Comparison of ENCODE assay signal across 9 cellular contexts in the genomic region with DNA sequence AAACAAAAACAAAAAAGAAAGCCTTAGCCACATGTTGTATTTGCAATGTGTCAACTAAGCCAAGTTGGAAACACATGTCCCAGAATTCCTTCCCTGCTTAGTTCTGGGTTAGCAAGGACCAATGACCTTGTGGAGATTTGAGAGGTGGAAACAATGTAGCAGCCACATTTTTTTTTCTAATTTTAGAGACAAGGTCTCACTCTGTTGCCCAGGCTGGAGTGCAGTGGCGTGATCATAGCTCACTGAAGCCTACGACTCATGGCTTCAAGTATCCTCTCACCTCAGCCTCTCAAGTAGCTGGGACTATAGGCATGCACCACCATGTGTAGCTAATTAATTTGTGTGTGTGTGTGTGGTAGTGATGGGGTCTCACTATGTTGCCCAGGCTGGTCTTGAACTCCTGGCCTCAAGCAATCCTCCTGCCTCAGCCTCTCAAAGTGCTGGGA. TPM values are rescaled to one million over a fixed set of nuclear protein-coding genes. Genes with fewer than 3 reads are reported as not detected.
"Had no signal": no experiment of that assay in that cellular context is flagged by ENCODE, and none has a peak within 500 bp of the region (broad histone marks: within the 10 kb centered on the region; RNA-seq: fewer than 3 reads in every experiment).

No MANE protein-coding gene starts in this region.

RNA-seq across cellular contexts. Expression of a gene that starts 58.2 kb away (rescaled TPM):
- total RNA-seq: activated B cell treated with CpG ODN at 0.5 μM for 24 hours; activated CD4-positive, alpha-beta T cell treated with anti-CD3 and anti-CD28 coated beads, Interleukin-2, amount 10 ng/mL, durations not matched to agents 24 days and 14 days; activated CD8-positive, alpha-beta memory T cell treated with anti-CD3 and anti-CD28 coated beads, Interleukin-2, amount 10 ng/mL, durations not matched to agents 7 days and 5 days; activated naive CD8-positive, alpha-beta T cell treated with anti-CD3 and anti-CD28 coated beads for 36 hours; activated T-cell treated with anti-CD3 and anti-CD28 coated beads, Interleukin-2, amount 50 U/mL, for 4 hours; LHCN-M2; M059J; Peyer's patch; T-helper 17 cell had no signal
